8 cellular contexts compared by ENCODE assay signal in the genomic region with DNA sequence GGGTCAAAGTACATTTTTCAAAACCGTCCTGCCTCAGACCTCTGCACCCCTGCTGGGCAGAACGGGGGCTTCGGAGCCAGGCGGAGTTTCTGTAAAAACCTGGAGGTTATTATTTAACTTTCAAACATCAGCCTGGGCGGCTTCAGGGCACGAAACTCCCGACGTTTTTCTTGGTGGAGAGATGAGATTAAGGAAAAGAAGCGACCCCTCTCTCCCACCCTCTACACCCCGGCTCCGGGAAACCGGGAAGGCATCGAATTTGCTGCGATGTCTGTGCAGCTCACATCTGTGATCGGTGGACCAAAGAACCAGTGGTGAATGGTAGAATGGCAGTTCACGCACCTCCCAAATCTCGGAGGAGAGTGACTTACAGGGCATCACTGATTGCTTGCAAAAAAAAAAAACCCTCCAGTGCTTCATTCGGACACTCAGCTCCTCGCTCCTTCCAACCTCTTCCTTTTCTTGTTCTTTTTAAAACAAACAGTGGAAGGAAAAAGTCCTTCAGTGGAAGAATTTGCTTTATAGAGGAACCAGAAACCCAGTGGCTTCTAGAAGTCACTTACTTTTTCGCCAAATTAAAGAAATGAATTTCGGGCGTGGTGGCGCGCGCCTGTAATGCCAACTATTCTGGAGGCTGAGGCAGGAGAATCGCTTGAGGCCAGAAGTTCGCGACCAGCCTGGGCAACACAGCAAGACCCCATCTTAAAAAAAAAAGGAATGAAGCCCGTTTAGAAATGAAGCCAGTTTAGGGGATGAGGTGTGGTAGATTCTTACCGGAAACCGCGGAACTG. TPM values are rescaled to one million over a fixed set of nuclear protein-coding genes. Genes with fewer than 3 reads are reported as not detected.
DNase-seq lines count a peak whose midpoint lies in the region; ATAC-seq, FAIRE-seq and TF ChIP-seq lines count a peak whose summit lies in the region.

No MANE protein-coding gene starts in this region.

- H3K9me3 ChIP-seq in DND-41 (ENCODE audit: insufficient read depth, low read length, severe bottlenecking): no peaks in the 10 kb centered on the region
- no peaks in the 10 kb centered on the region for H3K9me3 ChIP-seq in neural progenitor cell (ENCODE audit: low read depth)

- H3K27ac ChIP-seq in DND-41 (ENCODE audit: low read length) (peak overlapping the region; percentile 94), foreskin keratinocyte (peak overlapping the region; percentile 76), neural progenitor cell (peak overlapping the region; percentile 92)

- H3F3A ChIP-seq in neural progenitor cell (ENCODE audit: low read depth): peaks cover 25% of the 10 kb centered on the region

- peak overlapping the region; percentile 91 for H3K4me3 Mint-ChIP-seq in activated T-helper 1 cell treated with anti-CD3 and anti-CD28 coated beads, Interleukin-12 subunit alpha, Interleukin-12 subunit beta, Interleukin-2, Interleukin-4 antibody, amounts not matched to agents 30 ng/mL and 10 ng/mL and 1 ng/mL, durations not matched to agents 14 hours and 24 hours and 36 hours
- H3K4me3 Mint-ChIP-seq in neural progenitor cell: peak overlapping the region; percentile 97

- peak; percentile 23 for TF ChIP-seq CTCF in DND-41 (IDR thresholded peaks at IDR 0.05; ENCODE audit: borderline replicate concordance, extremely low read depth, low read length, poor library complexity, severe bottlenecking)
- peak; percentile 10 for TF ChIP-seq CTCF in foreskin keratinocyte (conservative IDR thresholded peaks at IDR 0.05)
- no peak for TF ChIP-seq CTCF in neural progenitor cell (IDR thresholded peaks at IDR 0.05)
- TF ChIP-seq CTCF in D721Med (IDR thresholded peaks at IDR 0.05; ENCODE audit: insufficient read depth, missing control alignments): no peak

- H3K9me3 Mint-ChIP-seq in activated T-helper 1 cell treated with anti-CD3 and anti-CD28 coated beads, Interleukin-12 subunit alpha, Interleukin-12 subunit beta, Interleukin-2, Interleukin-4 antibody, amounts not matched to agents 30 ng/mL and 10 ng/mL and 1 ng/mL, durations not matched to agents 14 hours and 24 hours and 36 hours: no peaks in the 10 kb centered on the region
- no peaks in the 10 kb centered on the region for H3K9me3 Mint-ChIP-seq in neural progenitor cell

- H3K27ac Mint-ChIP-seq in activated T-helper 1 cell treated with anti-CD3 and anti-CD28 coated beads, Interleukin-12 subunit alpha, Interleukin-12 subunit beta, Interleukin-2, Interleukin-4 antibody, amounts not matched to agents 30 ng/mL and 10 ng/mL and 1 ng/mL, durations not matched to agents 14 hours and 24 hours and 36 hours: peak overlapping the region; percentile 89
- H3K27ac Mint-ChIP-seq in neural progenitor cell: peak overlapping the region; percentile 94

- peaks cover under 1% of the 10 kb centered on the region for H3K27me3 Mint-ChIP-seq in activated T-helper 1 cell treated with anti-CD3 and anti-CD28 coated beads, Interleukin-12 subunit alpha, Interleukin-12 subunit beta, Interleukin-2, Interleukin-4 antibody, amounts not matched to agents 30 ng/mL and 10 ng/mL and 1 ng/mL, durations not matched to agents 14 hours and 24 hours and 36 hours (ENCODE audit: insufficient read depth)
- peaks cover 2% of the 10 kb centered on the region for H3K27me3 Mint-ChIP-seq in neural progenitor cell (ENCODE audit: insufficient read depth, low read depth)

- H3K79me2 ChIP-seq in DND-41 (ENCODE audit: insufficient read depth, low read length) (peaks cover 65% of the 10 kb centered on the region), neural progenitor cell (ENCODE audit: low read depth) (peaks cover 55% of the 10 kb centered on the region)

- peak overlapping the region; percentile 67 for H3K4me2 ChIP-seq in DND-41 (ENCODE audit: insufficient read depth, low read length)
- peak overlapping the region; percentile 82 for H3K4me2 ChIP-seq in neural progenitor cell

- no peak for FAIRE-seq in D721Med (lab: Jason Lieb, UNC)

- H3K4me3 ChIP-seq in DND-41 (ENCODE audit: low read depth in 1 of 2, low read length in 2 of 2): peak overlapping the region; percentile 82 to 88
- H3K4me3 ChIP-seq in neural progenitor cell: peak overlapping the region; percentile 92

- intact Hi-C loops in activated T-helper 1 cell treated with anti-CD3 and anti-CD28 coated beads, Interleukin-12 subunit alpha, Interleukin-12 subunit beta, Interleukin-2, Interleukin-4 antibody, amounts not matched to agents 30 ng/mL and 10 ng/mL and 1 ng/mL, durations not matched to agents 14 hours and 24 hours and 36 hours (cut with micrococcal nuclease): loop anchor here (1.0 kb wide), 1 partner anchor 273 kb away; the partner anchor contains the start of gene TAF12

- peak; percentile 24; the same call in 2 of the 3 replicates for ATAC-seq in DND-41 (ENCODE audit: insufficient read depth, low read depth)
- peak; percentile 31 for ATAC-seq in GM21529 (IDR thresholded peaks at IDR 0.05; ENCODE audit: unreplicated experiment)
- peak; percentile 23 for ATAC-seq in foreskin keratinocyte

- H3K4me1 Mint-ChIP-seq in activated T-helper 1 cell treated with anti-CD3 and anti-CD28 coated beads, Interleukin-12 subunit alpha, Interleukin-12 subunit beta, Interleukin-2, Interleukin-4 antibody, amounts not matched to agents 30 ng/mL and 10 ng/mL and 1 ng/mL, durations not matched to agents 14 hours and 24 hours and 36 hours (ENCODE audit: low read depth): peaks cover 40% of the 10 kb centered on the region
- peaks cover 23% of the 10 kb centered on the region for H3K4me1 Mint-ChIP-seq in neural progenitor cell

- H3K9ac ChIP-seq in DND-41 (ENCODE audit: low read depth, low read length) (peak overlapping the region; percentile 98), neural progenitor cell (peak overlapping the region; percentile 65)

- DNase-seq in DND-41 (peak; percentile 51), NCI-H1092 (lab: John Stamatoyannopoulos, UW) (peak; percentile 12), foreskin keratinocyte (peak in 1 of 2 donors; percentile 47), neural progenitor cell (ENCODE audit: low spot score) (peak; percentile 65), middle frontal gyrus (ENCODE audit: extremely low spot score, low spot score) (no peak), D721Med (ENCODE audit: insufficient read length, low spot score) (no peak)
- peak; percentile 15 for DNase-seq in activated T-helper 1 cell treated with anti-CD3 and anti-CD28 coated beads, Interleukin-12 subunit alpha, Interleukin-12 subunit beta, Interleukin-2, Interleukin-4 antibody, amounts not matched to agents 30 ng/mL and 10 ng/mL and 1 ng/mL, durations not matched to agents 14 hours and 24 hours and 36 hours (ENCODE audit: low spot score)

- no peaks in the 10 kb centered on the region; the same call in 1 of the 2 replicates for H3K36me3 ChIP-seq in DND-41 (ENCODE audit: insufficient read depth, low read length)
- H3K36me3 ChIP-seq in neural progenitor cell: no peaks in the 10 kb centered on the region

- H4K20me1 ChIP-seq in DND-41 (ENCODE audit: insufficient read depth, low read length) (no peaks in the 10 kb centered on the region), neural progenitor cell (ENCODE audit: low read depth) (peaks cover 3% of the 10 kb centered on the region)

- no peaks in the 10 kb centered on the region for H3K36me3 Mint-ChIP-seq in activated T-helper 1 cell treated with anti-CD3 and anti-CD28 coated beads, Interleukin-12 subunit alpha, Interleukin-12 subunit beta, Interleukin-2, Interleukin-4 antibody, amounts not matched to agents 30 ng/mL and 10 ng/mL and 1 ng/mL, durations not matched to agents 14 hours and 24 hours and 36 hours (ENCODE audit: low read depth)
- H3K36me3 Mint-ChIP-seq in neural progenitor cell: peaks cover 6% of the 10 kb centered on the region

- H3K27me3 ChIP-seq in DND-41 (ENCODE audit: insufficient read depth, low read length, poor library complexity): no peaks in the 10 kb centered on the region
- no peaks in the 10 kb centered on the region for H3K27me3 ChIP-seq in foreskin keratinocyte
- no peaks in the 10 kb centered on the region for H3K27me3 ChIP-seq in neural progenitor cell

- peak overlapping the region; percentile 96 for H2AFZ ChIP-seq in DND-41 (ENCODE audit: low read depth, low read length)
- peak overlapping the region; percentile 57 for H2AFZ ChIP-seq in neural progenitor cell (replicated peaks)

- H3K4me1 ChIP-seq in DND-41 (ENCODE audit: insufficient read depth, low read length): peaks cover 34% of the 10 kb centered on the region
- H3K4me1 ChIP-seq in foreskin keratinocyte: peaks cover 30% of the 10 kb centered on the region
- peaks cover 15% of the 10 kb centered on the region for H3K4me1 ChIP-seq in neural progenitor cell

RNA-seq across cellular contexts. Expression of gene PHACTR4, which starts 0.9 kb away (rescaled TPM):
- total RNA-seq in activated T-helper 1 cell treated with anti-CD3 and anti-CD28 coated beads, Interleukin-12 subunit alpha, Interleukin-12 subunit beta, Interleukin-2, Interleukin-4 antibody, amounts not matched to agents 30 ng/mL and 10 ng/mL and 1 ng/mL, durations not matched to agents 14 hours and 24 hours and 36 hours: 28.9 and 31.8 TPM in 2 replicates
- total RNA-seq in foreskin keratinocyte: 24.2 and 24.3 TPM in 2 replicates
- polyA plus RNA-seq in foreskin keratinocyte: 12.1 and 13.1 TPM in 2 replicates
- total RNA-seq in neural progenitor cell (ENCODE audit: low replicate concordance): 22.3 and 34.0 TPM in 2 replicates

RNA-seq across cellular contexts. Expression of gene MED18, which starts 41.6 kb away (rescaled TPM):
- total RNA-seq in activated T-helper 1 cell treated with anti-CD3 and anti-CD28 coated beads, Interleukin-12 subunit alpha, Interleukin-12 subunit beta, Interleukin-2, Interleukin-4 antibody, amounts not matched to agents 30 ng/mL and 10 ng/mL and 1 ng/mL, durations not matched to agents 14 hours and 24 hours and 36 hours: 19.5 and 21.5 TPM in 2 replicates
- 17.0 and 20.6 TPM in 2 replicates for total RNA-seq in foreskin keratinocyte
- polyA plus RNA-seq in foreskin keratinocyte: 19.8 and 22.4 TPM in 2 replicates
- total RNA-seq in neural progenitor cell (ENCODE audit: low replicate concordance): 16.9 and 27.3 TPM in 2 replicates

Comparison
In these comparisons a context has a peak if more than half of its experiments do, and no peak if none do; other contexts are left out.
1. DNase-seq: peak in DND-41 (single experiment), NCI-H1092 (single experiment), activated T-helper 1 cell treated with anti-CD3 and anti-CD28 coated beads, Interleukin-12 subunit alpha, Interleukin-12 subunit beta, Interleukin-2, Interleukin-4 antibody, amounts not matched to agents 30 ng/mL and 10 ng/mL and 1 ng/mL, durations not matched to agents 14 hours and 24 hours and 36 hours (single experiment) and neural progenitor cell (single experiment); none in middle frontal gyrus (single experiment) and D721Med (single experiment).
2. CTCF ChIP-seq: peak in DND-41 (single experiment) and foreskin keratinocyte (single experiment); none in neural progenitor cell (single experiment) and D721Med (single experiment).
3. Peak in every context shown above with its lines, with median percentiles within 50 percentile points of each other: ATAC-seq and H3K27ac ChIP-seq.